ENCODE assay signal across 13 cellular contexts in genomic region chr9:72680593-72681317, GRCh38.
DNase-seq lines count a peak whose midpoint lies in the region; ATAC-seq lines count a peak whose summit lies in the region.
"Had no signal": no experiment of that assay in that cellular context is flagged by ENCODE, and none has a peak within 500 bp of the region (broad histone marks: within the 10 kb centered on the region; RNA-seq: fewer than 3 reads in every experiment).

No MANE protein-coding gene starts in this region.

- peak overlapping the region; percentile 60 for H3K27ac ChIP-seq in caudate nucleus (ENCODE audit: low read depth, low read length)

- DNase-seq in ELF-1 (ENCODE audit: low read depth, low spot score) (peak; percentile 74), NCI-H1436 (lab: John Stamatoyannopoulos, UW) (peak; percentile 91), caudate nucleus (lab: John Stamatoyannopoulos, UW) (peak in 3 of 61 donors; percentile 3 to 13 (median 4)), medulla oblongata (ENCODE audit: extremely low spot score) (peak; percentile 77), NCI-H146 (lab: John Stamatoyannopoulos, UW) (no peak), AG20443 (ENCODE audit: low spot score) (no peak)
- no peak for DNase-seq in stimulated activated CD4-positive, alpha-beta T cell treated with anti-CD3 and anti-CD28 coated beads, Interleukin-15, amount 100 ng/mL, for 24 hours
- DNase-seq: erythroblast; Karpas-422; left colon; Right ventricle myocardium superior; stimulated activated naive CD4-positive, alpha-beta T cell treated with Interleukin-2 at 50 U/mL for 16 hours had no signal

- no peak for ATAC-seq in GM21390 (IDR thresholded peaks at IDR 0.05; ENCODE audit: unreplicated experiment)
- ATAC-seq: left colon had no signal

Comparison
In these comparisons a context has a peak if more than half of its experiments do, and no peak if none do; other contexts are left out.
1. DNase-seq: peak in ELF-1 (single experiment), NCI-H1436 (single experiment) and medulla oblongata (single experiment); none in NCI-H146 (single experiment), stimulated activated CD4-positive, alpha-beta T cell treated with anti-CD3 and anti-CD28 coated beads, Interleukin-15, amount 100 ng/mL, for 24 hours (single experiment) and AG20443 (single experiment).